Comparison of ENCODE assay signal across 8 cellular contexts in the genomic region with DNA sequence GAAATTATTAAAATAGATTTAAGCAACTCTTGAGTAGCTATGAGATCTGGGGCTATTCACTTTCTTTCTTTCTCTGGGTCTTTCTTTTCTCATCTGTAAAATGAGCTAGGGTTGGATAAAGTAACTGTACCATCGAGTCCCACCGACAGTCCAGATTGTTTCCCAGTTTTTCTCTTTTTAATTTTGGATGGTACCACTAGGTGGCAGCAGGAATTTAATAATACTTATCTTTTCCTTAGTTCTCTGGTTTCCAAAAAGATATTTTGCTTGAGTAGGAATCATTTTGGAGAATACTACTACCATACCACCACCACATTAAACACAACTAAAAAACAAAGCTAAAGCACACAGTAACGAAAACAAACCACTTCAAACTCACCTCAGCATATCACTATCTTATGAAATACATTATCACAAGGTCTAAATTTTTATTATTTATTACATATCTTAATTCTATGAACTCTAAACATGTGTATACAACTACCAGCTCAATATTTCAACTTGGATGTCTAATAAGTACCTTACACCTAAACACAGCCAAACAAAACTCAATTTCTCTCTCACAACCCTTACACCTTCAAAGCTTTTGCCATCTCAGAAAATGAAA.
DNase-seq lines count a peak whose midpoint lies in the region; ATAC-seq and TF ChIP-seq lines count a peak whose summit lies in the region.

No MANE protein-coding gene starts in this region.

- H3K36me3 ChIP-seq in DND-41 (ENCODE audit: insufficient read depth, low read length): no peaks in the 10 kb centered on the region

- no peaks in the 10 kb centered on the region for H4K20me1 ChIP-seq in DND-41 (ENCODE audit: insufficient read depth, low read length)

- H3K9ac ChIP-seq in DND-41 (ENCODE audit: low read depth, low read length): no peak overlapping the region

- H3K79me2 ChIP-seq in DND-41 (ENCODE audit: insufficient read depth, low read length): no peaks in the 10 kb centered on the region

- ATAC-seq in DND-41 (ENCODE audit: insufficient read depth, low read depth) (no peak), GM21529 (IDR thresholded peaks at IDR 0.05; ENCODE audit: unreplicated experiment) (no peak), GM18858 (IDR thresholded peaks at IDR 0.05; ENCODE audit: unreplicated experiment) (no peak), HG02798 (IDR thresholded peaks at IDR 0.05; ENCODE audit: poor library complexity, unreplicated experiment) (no peak)

- H3K9me3 ChIP-seq in DND-41 (ENCODE audit: insufficient read depth, low read length, severe bottlenecking): no peaks in the 10 kb centered on the region

- H3K4me1 ChIP-seq in DND-41 (ENCODE audit: insufficient read depth, low read length): no peaks in the 10 kb centered on the region

- no peak overlapping the region for H2AFZ ChIP-seq in DND-41 (ENCODE audit: low read depth, low read length)

- H3K4me1 Mint-ChIP-seq in brain: no peaks in the 10 kb centered on the region

- no peak overlapping the region for H3K4me2 ChIP-seq in DND-41 (ENCODE audit: insufficient read depth, low read length)

- TF ChIP-seq CTCF in DND-41 (IDR thresholded peaks at IDR 0.05; ENCODE audit: borderline replicate concordance, extremely low read depth, low read length, poor library complexity, severe bottlenecking) (peak; percentile 61), brain (conservative IDR thresholded peaks at IDR 0.05) (peak; percentile 69 to 74)

- no peaks in the 10 kb centered on the region for H3K27me3 ChIP-seq in DND-41 (ENCODE audit: insufficient read depth, low read length, poor library complexity)

- H3K27ac ChIP-seq in DND-41 (ENCODE audit: low read length): no peak overlapping the region

- H3K4me3 Mint-ChIP-seq in brain: no peak overlapping the region

- DNase-seq in DND-41 (no peak), Kasumi-1 (lab: John Stamatoyannopoulos, UW) (peak; percentile 33 to 59), myocyte (ENCODE audit: low read depth) (peak; percentile 68), DMS153 treated with DMSO at 0.1 percent for 48 hours (lab: John Stamatoyannopoulos, UW; ENCODE audit: unreplicated experiment) (no peak)

- H3K9me3 Mint-ChIP-seq in brain: peaks cover 0 to 2% (median 0%) of the 10 kb centered on the region in 5 experiments

- no peak overlapping the region for H3K4me3 ChIP-seq in DND-41 (ENCODE audit: low read depth in 1 of 2, low read length in 2 of 2)

- H3K36me3 Mint-ChIP-seq in brain: no peaks in the 10 kb centered on the region

- no peak overlapping the region for H3K27ac Mint-ChIP-seq in brain

- peaks cover 6% of the 10 kb centered on the region for H3K27me3 Mint-ChIP-seq in brain

Comparison
In these comparisons a context has a peak if more than half of its experiments do, and no peak if none do; other contexts are left out.
1. DNase-seq: peak in Kasumi-1 (2 of 2) and myocyte (single experiment); none in DND-41 (single experiment) and DMS153 treated with DMSO at 0.1 percent for 48 hours (single experiment).